Comparison of ENCODE assay signal across 1 cellular context in genomic region chr19:1411255-1412191, GRCh38.
TF ChIP-seq lines count a peak whose summit lies in the region.

No MANE protein-coding gene starts in this region.

TF ChIP-seq in IMR-90, 13 proteins besides CTCF, POLR2A, EP300 and RAD21 (continued from another document):
- no peak for TF ChIP-seq NFE2L2 (IDR thresholded peaks at IDR 0.05; ENCODE audit: low read depth, low read length)
- no peak for TF ChIP-seq FOS (IDR thresholded peaks at IDR 0.05; ENCODE audit: low read depth, low read length)
- TF ChIP-seq SMC3 (IDR thresholded peaks at IDR 0.05; ENCODE audit: low read depth, low read length), result no peak
- TF ChIP-seq RFX5 (IDR thresholded peaks at IDR 0.05; ENCODE audit: low read depth, low read length), result no peak
